ENCODE assay signal across 15 cellular contexts in genomic region chr4:142600952-142601351, GRCh38.
"Had no signal": no experiment of that assay in that cellular context is flagged by ENCODE, and none has a peak within 500 bp of the region (broad histone marks: within the 10 kb centered on the region; RNA-seq: fewer than 3 reads in every experiment).

No MANE protein-coding gene starts in this region.

- H3K36me3 Mint-ChIP-seq: stimulated activated naive B cell treated with anti-CD40 and anti-IgM and Interleukin-4, amounts not matched to agents 10 μg/mL and 1 μg/mL and 100 μg/mL, for 72 hours had no signal

- H3K27ac ChIP-seq: epithelial cell of prostate, gastroesophageal sphincter, heart right ventricle, thyroid gland had no signal

- DNase-seq: activated CD4-positive, alpha-beta T cell treated with anti-CD3 and anti-CD28 coated beads, Interleukin-2, amount 50 U/mL, for 1 hour; activated naive CD4-positive, alpha-beta T cell treated with Interleukin-2 at 50 U/mL for 16 hours; activated T-cell treated with anti-CD3 and anti-CD28 coated beads for 4 hours; aorta; dermis blood vessel endothelial cell; effector memory CD8-positive, alpha-beta T cell; heart right ventricle; mucosa of descending colon; naive thymus-derived CD8-positive, alpha-beta T cell; stimulated activated CD4-positive, alpha-beta T cell treated with anti-CD3 and anti-CD28 coated beads, Interleukin-4, amount 100 ng/mL, for 1 hour; stimulated activated naive B cell treated with anti-CD40 and anti-IgM and Interleukin-4, amounts not matched to agents 10 μg/mL and 1 μg/mL and 100 μg/mL, for 72 hours; thyroid gland had no signal

- H3K27ac Mint-ChIP-seq: effector memory CD8-positive, alpha-beta T cell; naive thymus-derived CD8-positive, alpha-beta T cell; stimulated activated naive B cell treated with anti-CD40 and anti-IgM and Interleukin-4, amounts not matched to agents 10 μg/mL and 1 μg/mL and 100 μg/mL, for 72 hours had no signal

- H3K9me3 ChIP-seq: thyroid gland had no signal

- H3K36me3 ChIP-seq: breast epithelium, gastroesophageal sphincter, heart right ventricle, thyroid gland had no signal

- H3K4me3 ChIP-seq: breast epithelium, gastroesophageal sphincter, heart right ventricle, mucosa of descending colon, thyroid gland had no signal

- H3K4me3 Mint-ChIP-seq: effector memory CD8-positive, alpha-beta T cell; naive thymus-derived CD8-positive, alpha-beta T cell; stimulated activated naive B cell treated with anti-CD40 and anti-IgM and Interleukin-4, amounts not matched to agents 10 μg/mL and 1 μg/mL and 100 μg/mL, for 72 hours had no signal

- H3K4me1 Mint-ChIP-seq: stimulated activated naive B cell treated with anti-CD40 and anti-IgM and Interleukin-4, amounts not matched to agents 10 μg/mL and 1 μg/mL and 100 μg/mL, for 72 hours had no signal

- ATAC-seq: effector memory CD8-positive, alpha-beta T cell; gastroesophageal sphincter; heart right ventricle; mucosa of descending colon; naive thymus-derived CD8-positive, alpha-beta T cell; stimulated activated naive B cell treated with anti-CD40 and anti-IgM and Interleukin-4, amounts not matched to agents 10 μg/mL and 1 μg/mL and 100 μg/mL, for 72 hours had no signal

- H3K27me3 ChIP-seq: breast epithelium, gastroesophageal sphincter, heart right ventricle, thyroid gland had no signal

- H3K27me3 Mint-ChIP-seq: effector memory CD8-positive, alpha-beta T cell; naive thymus-derived CD8-positive, alpha-beta T cell; stimulated activated naive B cell treated with anti-CD40 and anti-IgM and Interleukin-4, amounts not matched to agents 10 μg/mL and 1 μg/mL and 100 μg/mL, for 72 hours had no signal

- H3K4me1 ChIP-seq: breast epithelium, thyroid gland had no signal
